Comparison of ENCODE assay signal across 25 cellular contexts in genomic region chr1:218754477-218754876, GRCh38.
"Had no signal": no experiment of that assay in that cellular context is flagged by ENCODE, and none has a peak within 500 bp of the region (broad histone marks: within the 10 kb centered on the region; RNA-seq: fewer than 3 reads in every experiment).

No MANE protein-coding gene starts in this region.

- H3K4me1 ChIP-seq: pancreas, psoas muscle, right lobe of liver, sigmoid colon, stomach, tibial nerve, upper lobe of left lung, vagina had no signal

- ATAC-seq: natural killer cell treated with Interleukin-12 subunit alpha and Interleukin-12 subunit beta and Interleukin-15 and Interleukin-18, amount 100 ng/mL, for 72 hours; pancreas; psoas muscle; right cardiac atrium; stimulated activated effector memory CD8-positive, alpha-beta T cell treated with anti-CD3 and anti-CD28 coated beads, Interleukin-12 subunit alpha, Interleukin-12 subunit beta, amount 100 ng/mL, for 72 hours; stimulated activated naive B cell treated with anti-CD40 and anti-IgM and Interleukin-4, amounts not matched to agents 10 μg/mL and 1 μg/mL and 100 μg/mL, for 72 hours had no signal

- H3K27me3 ChIP-seq: neutrophil, pancreas, right lobe of liver, sigmoid colon, stomach, thyroid gland, tibial nerve, upper lobe of left lung, vagina had no signal

- DNase-seq: nephron progenitor cell; nucleus accumbens; pancreas; psoas muscle; right cardiac atrium; right lobe of liver; sigmoid colon; small intestine; stimulated activated CD4-positive, alpha-beta T cell treated with anti-CD3 and anti-CD28 coated beads, Interleukin-15, amount 100 ng/mL, for 24 hours; stimulated activated CD4-positive, alpha-beta T cell treated with anti-CD3 and anti-CD28 coated beads, Interleukin-2, amount 100 ng/mL, for 24 hours; stimulated activated CD4-positive, alpha-beta T cell treated with anti-CD3 and anti-CD28 coated beads, Interleukin-2, amount 100 ng/mL, for 48 hours; stimulated activated CD4-positive, alpha-beta T cell treated with anti-CD3 and anti-CD28 coated beads, Interleukin-4, amount 100 ng/mL, for 24 hours; stimulated activated naive B cell treated with anti-CD40 and anti-IgM and Interleukin-4, amounts not matched to agents 10 μg/mL and 1 μg/mL and 100 μg/mL, for 72 hours; stimulated activated naive CD4-positive, alpha-beta T cell treated with Interleukin-2 at 50 U/mL for 16 hours; stomach; thyroid gland; trophoblast cell; upper lobe of left lung had no signal

- H3K36me3 ChIP-seq: neutrophil, pancreas, right lobe of liver, sigmoid colon, stomach, thoracic aorta, thyroid gland, tibial nerve, upper lobe of left lung, vagina had no signal

- H3K4me3 ChIP-seq: pancreas, psoas muscle, right lobe of liver, sigmoid colon, stomach, thoracic aorta, thyroid gland, tibial nerve, upper lobe of left lung, vagina had no signal

- H3K27ac ChIP-seq: neutrophil, pancreas, psoas muscle, right lobe of liver, sigmoid colon, stomach, thoracic aorta, thyroid gland, tibial nerve, upper lobe of left lung, vagina had no signal

- FAIRE-seq: pancreas, small intestine, urothelium cell line had no signal

- H3K9me3 ChIP-seq: neutrophil, pancreas, psoas muscle, right lobe of liver, thoracic aorta, thyroid gland, vagina had no signal
